10 cellular contexts compared by ENCODE assay signal in genomic region chr1:197615693-197616011, GRCh38.
"Had no signal": no experiment of that assay in that cellular context is flagged by ENCODE, and none has a peak within 500 bp of the region (broad histone marks: within the 10 kb centered on the region; RNA-seq: fewer than 3 reads in every experiment).

No MANE protein-coding gene starts in this region.

- H3K36me3 ChIP-seq: MG63, SJSA1 had no signal

- H3K27me3 ChIP-seq: MG63, SJSA1 had no signal

- DNase-seq: KG1, NCI-H1092, NCI-H1417 treated with DMSO at 0.1 percent for 48 hours, NCI-H2107, NCI-H526 treated with DMSO at 0.1 percent for 48 hours, Right ventricle myocardium superior, SIG-M5 had no signal

- H3K9me3 ChIP-seq: MG63, SJSA1 had no signal

- H3K4me3 ChIP-seq: MG63, SJSA1, SK-N-MC had no signal

- H3K4me1 ChIP-seq: SJSA1 had no signal

- H3K27ac ChIP-seq: SJSA1, SK-N-MC had no signal
